In the genomic region with DNA sequence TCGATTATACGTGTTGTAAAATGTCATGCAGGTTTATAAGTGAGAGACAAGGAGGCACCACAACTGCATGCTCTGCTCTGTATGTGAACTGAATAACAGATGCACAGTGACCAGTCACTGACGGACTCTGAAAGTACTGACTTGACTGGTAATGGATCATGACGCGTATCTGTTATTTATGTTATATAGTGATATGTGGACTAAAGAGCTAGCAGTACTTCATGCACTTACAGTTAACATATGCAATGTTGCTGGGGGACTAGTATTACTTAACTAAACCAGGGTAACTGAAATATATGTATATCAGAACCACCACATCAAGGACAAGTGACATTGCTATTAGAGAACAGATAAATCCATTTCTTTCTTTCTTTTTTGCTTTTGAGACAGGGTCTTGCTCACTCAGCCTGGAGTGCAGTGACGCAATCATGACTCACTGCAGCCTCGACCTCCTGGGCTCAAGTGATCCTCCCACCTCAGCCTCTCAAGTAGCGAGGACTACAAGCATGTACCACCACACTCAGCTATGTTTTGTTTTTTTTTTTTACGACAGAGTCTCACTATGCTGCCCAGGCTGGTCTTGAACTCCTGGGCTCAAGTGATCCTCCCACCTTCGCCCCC, we compare ENCODE assay signal across 1 cellular context.
TF ChIP-seq lines count a peak whose summit lies in the region.

No MANE protein-coding gene starts in this region.

TF ChIP-seq in HCT116, 20 proteins besides CTCF, POLR2A, EP300 and RAD21:
- TF ChIP-seq ELF1 (IDR thresholded peaks at IDR 0.05; ENCODE audit: borderline replicate concordance, low read depth) (no peak), CEBPB (IDR thresholded peaks at IDR 0.05; ENCODE audit: low read depth) (peak; percentile 49)
